In the genomic region with DNA sequence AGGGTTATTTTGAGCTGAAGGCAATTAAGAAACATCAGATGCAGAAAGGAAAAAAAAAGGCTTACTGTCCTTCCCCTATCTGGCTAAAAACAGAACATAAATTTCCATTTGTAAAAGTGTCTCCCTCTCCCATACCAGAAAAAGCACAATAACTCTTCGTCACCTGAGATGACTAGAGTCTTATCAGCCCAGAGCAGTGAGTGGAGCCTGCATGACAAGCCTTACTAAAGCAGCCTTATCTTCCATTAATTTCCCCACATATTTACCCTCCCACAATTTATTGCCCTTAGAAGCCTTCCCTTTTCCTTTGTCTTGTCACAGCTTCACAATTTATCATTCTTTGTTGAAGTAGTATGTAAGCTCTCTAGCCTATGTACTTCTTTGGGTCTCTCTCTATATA, we compare ENCODE assay signal across 1 cellular context.
TF ChIP-seq lines count a peak whose summit lies in the region.

No MANE protein-coding gene starts in this region.

TF ChIP-seq in K562, 482 proteins besides CTCF, POLR2A, EP300 and RAD21 (continued from another document and continues in another):
- TF ChIP-seq ZHX1 (conservative IDR thresholded peaks at IDR 0.05; ENCODE audit: low read length) (no peak), MEF2A (IDR thresholded peaks at IDR 0.05; ENCODE audit: control insufficient read depth, low read depth, low read length) (peak; percentile 49; the same call in 1 of the 2 replicates), KLF1 (tag; IDR thresholded peaks at IDR 0.05) (no peak), ZNF695 (CRISPR knock-in tag; IDR thresholded peaks at IDR 0.05) (no peak), HDGF (IDR thresholded peaks at IDR 0.05) (no peak), CBX1 (IDR thresholded peaks at IDR 0.05; ENCODE audit: low read depth) (no peak), ERF (CRISPR knock-in tag; IDR thresholded peaks at IDR 0.05) (no peak), NUFIP1 (IDR thresholded peaks at IDR 0.05; ENCODE audit: partially characterized antibody) (no peak), MAFK (IDR thresholded peaks at IDR 0.05; ENCODE audit: low read length) (peak; percentile 38; the same call in 1 of the 2 replicates), ASH1L (IDR thresholded peaks at IDR 0.05; ENCODE audit: borderline replicate concordance, low read depth, partially characterized antibody) (no peak), ZNF764 (CRISPR knock-in tag; IDR thresholded peaks at IDR 0.05; ENCODE audit: low read depth) (no peak), POLR2AphosphoS2 (IDR thresholded peaks at IDR 0.05; ENCODE audit: low read length) (no peak), HNRNPH1 (optimal IDR thresholded peaks at IDR 0.05; ENCODE audit: low read depth, low read length) (no peak), SLC30A9 (CRISPR knock-in tag; IDR thresholded peaks at IDR 0.05) (no peak), MCM3 (IDR thresholded peaks at IDR 0.05) (no peak), ZSCAN32 (CRISPR knock-in tag; IDR thresholded peaks at IDR 0.05) (no peak), PHTF2 (CRISPR knock-in tag; IDR thresholded peaks at IDR 0.05) (no peak), YY1 (IDR thresholded peaks at IDR 0.05; ENCODE audit: borderline replicate concordance in 1 of 3, control insufficient read depth in 1 of 3, extremely low read depth in 1 of 3, insufficient read depth in 3 of 3, insufficient read length in 1 of 3, insufficient replicate concordance in 2 of 3, low read depth in 1 of 3, low read length in 2 of 3) (no peak), ZBTB11 (CRISPR knock-in tag; IDR thresholded peaks at IDR 0.05) (no peak; a peak in 1 of 6 replicates), HDAC2 (IDR thresholded peaks at IDR 0.05) (peak; percentile 91; the same call in 1 of the 2 replicates), ATF7 (IDR thresholded peaks at IDR 0.05) (peak; percentile 82), SMARCE1 (IDR thresholded peaks at IDR 0.05) (peak; percentile 99), MEIS2 (IDR thresholded peaks at IDR 0.05; ENCODE audit: partially characterized antibody) (peak; percentile 99), PHF8 (IDR thresholded peaks at IDR 0.05; ENCODE audit: borderline replicate concordance, low read length) (no peak), POLR3G (IDR thresholded peaks at IDR 0.05; ENCODE audit: extremely low read depth, insufficient read length, insufficient replicate concordance) (no peak), CBX5 (IDR thresholded peaks at IDR 0.05; ENCODE audit: borderline replicate concordance, low read depth) (0 out of 2 replicates have a peak, but pooled peaks have one; percentile 46), RBM39 (optimal IDR thresholded peaks at IDR 0.05; ENCODE audit: low read depth, low read length) (no peak), BDP1 (IDR thresholded peaks at IDR 0.05; ENCODE audit: insufficient read depth, insufficient read length) (no peak), NBN (IDR thresholded peaks at IDR 0.05; ENCODE audit: low read depth) (peak; percentile 98), XRCC4 (IDR thresholded peaks at IDR 0.05; ENCODE audit: extremely low read depth, insufficient read depth, insufficient read length) (no peak), HOMEZ (CRISPR knock-in tag; IDR thresholded peaks at IDR 0.05) (no peak), PBX2 (CRISPR knock-in tag; IDR thresholded peaks at IDR 0.05; ENCODE audit: low read depth) (peak; percentile 20; the same call in 1 of the 2 replicates), PBX2 (tag; conservative IDR thresholded peaks at IDR 0.05; ENCODE audit: low read depth) (peak; percentile 99), ZNF76 (CRISPR knock-in tag; IDR thresholded peaks at IDR 0.05; ENCODE audit: borderline replicate concordance) (no peak), ZC3H8 (IDR thresholded peaks at IDR 0.05) (no peak), SUPT5H (IDR thresholded peaks at IDR 0.05) (no peak), ZNF134 (CRISPR knock-in tag; conservative IDR thresholded peaks at IDR 0.05) (no peak), IRF1 (CRISPR knock-in tag; IDR thresholded peaks at IDR 0.05; ENCODE audit: borderline replicate concordance) (no peak), ZFPM2 (CRISPR knock-in tag; IDR thresholded peaks at IDR 0.05) (no peak)
- TF ChIP-seq, protein P1, sequence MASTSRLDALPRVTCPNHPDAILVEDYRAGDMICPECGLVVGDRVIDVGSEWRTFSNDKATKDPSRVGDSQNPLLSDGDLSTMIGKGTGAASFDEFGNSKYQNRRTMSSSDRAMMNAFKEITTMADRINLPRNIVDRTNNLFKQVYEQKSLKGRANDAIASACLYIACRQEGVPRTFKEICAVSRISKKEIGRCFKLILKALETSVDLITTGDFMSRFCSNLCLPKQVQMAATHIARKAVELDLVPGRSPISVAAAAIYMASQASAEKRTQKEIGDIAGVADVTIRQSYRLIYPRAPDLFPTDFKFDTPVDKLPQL (IDR thresholded peaks at IDR 0.05; ENCODE audit: extremely low read depth, insufficient read length) = no peak
- TF ChIP-seq, protein P2, sequence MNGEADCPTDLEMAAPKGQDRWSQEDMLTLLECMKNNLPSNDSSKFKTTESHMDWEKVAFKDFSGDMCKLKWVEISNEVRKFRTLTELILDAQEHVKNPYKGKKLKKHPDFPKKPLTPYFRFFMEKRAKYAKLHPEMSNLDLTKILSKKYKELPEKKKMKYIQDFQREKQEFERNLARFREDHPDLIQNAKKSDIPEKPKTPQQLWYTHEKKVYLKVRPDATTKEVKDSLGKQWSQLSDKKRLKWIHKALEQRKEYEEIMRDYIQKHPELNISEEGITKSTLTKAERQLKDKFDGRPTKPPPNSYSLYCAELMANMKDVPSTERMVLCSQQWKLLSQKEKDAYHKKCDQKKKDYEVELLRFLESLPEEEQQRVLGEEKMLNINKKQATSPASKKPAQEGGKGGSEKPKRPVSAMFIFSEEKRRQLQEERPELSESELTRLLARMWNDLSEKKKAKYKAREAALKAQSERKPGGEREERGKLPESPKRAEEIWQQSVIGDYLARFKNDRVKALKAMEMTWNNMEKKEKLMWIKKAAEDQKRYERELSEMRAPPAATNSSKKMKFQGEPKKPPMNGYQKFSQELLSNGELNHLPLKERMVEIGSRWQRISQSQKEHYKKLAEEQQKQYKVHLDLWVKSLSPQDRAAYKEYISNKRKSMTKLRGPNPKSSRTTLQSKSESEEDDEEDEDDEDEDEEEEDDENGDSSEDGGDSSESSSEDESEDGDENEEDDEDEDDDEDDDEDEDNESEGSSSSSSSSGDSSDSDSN (IDR thresholded peaks at IDR 0.05; ENCODE audit: borderline replicate concordance in 1 of 2, low read depth in 2 of 2, low read length in 2 of 2) = no peak
- TF ChIP-seq, protein P3, sequence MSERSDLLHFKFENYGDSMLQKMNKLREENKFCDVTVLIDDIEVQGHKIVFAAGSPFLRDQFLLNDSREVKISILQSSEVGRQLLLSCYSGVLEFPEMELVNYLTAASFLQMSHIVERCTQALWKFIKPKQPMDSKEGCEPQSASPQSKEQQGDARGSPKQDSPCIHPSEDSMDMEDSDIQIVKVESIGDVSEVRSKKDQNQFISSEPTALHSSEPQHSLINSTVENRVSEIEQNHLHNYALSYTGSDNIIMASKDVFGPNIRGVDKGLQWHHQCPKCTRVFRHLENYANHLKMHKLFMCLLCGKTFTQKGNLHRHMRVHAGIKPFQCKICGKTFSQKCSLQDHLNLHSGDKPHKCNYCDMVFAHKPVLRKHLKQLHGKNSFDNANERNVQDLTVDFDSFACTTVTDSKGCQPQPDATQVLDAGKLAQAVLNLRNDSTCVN (CRISPR knock-in tag; IDR thresholded peaks at IDR 0.05) = no peak
